25 cellular contexts compared by ENCODE assay signal in the genomic region with DNA sequence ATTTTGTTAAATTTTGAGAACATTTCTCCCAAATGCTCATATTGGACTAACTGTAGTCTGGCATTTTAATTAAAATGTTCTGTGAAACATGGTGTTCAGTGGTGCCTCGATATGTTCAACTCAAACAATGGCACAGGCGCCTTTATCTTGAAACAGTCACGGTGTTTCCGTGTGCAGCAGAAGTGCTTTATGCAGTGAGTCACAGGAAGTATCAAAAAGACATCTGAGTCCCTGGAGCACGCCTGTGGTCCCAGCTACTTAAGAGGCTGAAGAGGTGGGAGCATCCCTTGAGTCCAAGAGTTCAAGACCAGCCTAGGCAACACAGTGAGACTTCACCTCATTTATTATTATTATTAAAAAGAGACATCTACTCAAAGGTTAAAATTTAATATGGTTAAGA. TPM values are rescaled to one million over a fixed set of nuclear protein-coding genes. Genes with fewer than 3 reads are reported as not detected.
DNase-seq lines count a peak whose midpoint lies in the region; FAIRE-seq and TF ChIP-seq lines count a peak whose summit lies in the region.
"Had no signal": no experiment of that assay in that cellular context is flagged by ENCODE, and none has a peak within 500 bp of the region (broad histone marks: within the 10 kb centered on the region; RNA-seq: fewer than 3 reads in every experiment).

No MANE protein-coding gene starts in this region.

- no peak overlapping the region for H3K27ac ChIP-seq in brain microvascular endothelial cell
- no peak overlapping the region for H3K27ac ChIP-seq in ascending aorta

- H3K4me1 ChIP-seq in ascending aorta, result no peaks in the 10 kb centered on the region
- H3K4me1 ChIP-seq: HAP-1 had no signal

- H3K27me3 ChIP-seq in brain microvascular endothelial cell (replicated peaks) (no peaks in the 10 kb centered on the region), ascending aorta (no peaks in the 10 kb centered on the region)

- no peaks in the 10 kb centered on the region for H3K9me3 ChIP-seq in ascending aorta
- H3K9me3 ChIP-seq: HAP-1 had no signal

- intact Hi-C loops in ascending aorta (cut with DNase I), result no loop called here

- in situ Hi-C loops in brain microvascular endothelial cell (cut with HindIII; ENCODE audit: low pct_ligation_motif_present, low sequenced_read_pairs), result no loop called here

- no peak overlapping the region for H3K4me3 ChIP-seq in brain microvascular endothelial cell (ENCODE audit: low read depth, low read length)
- no peak overlapping the region for H3K4me3 ChIP-seq in ascending aorta
- H3K4me3 ChIP-seq: GM23338, HAP-1 had no signal

- DNase-seq in EH (ENCODE audit: low read depth) (peak; percentile 16), M059J (ENCODE audit: low read depth) (peak; percentile 66), brain microvascular endothelial cell (peak; percentile 14), RCC 7860 (ENCODE audit: low spot score) (no peak), ascending aorta (ENCODE audit: low spot score in 2 of 2) (no peak), SHP77 treated with DMSO at 0.1 percent for 48 hours (lab: John Stamatoyannopoulos, UW) (no peak), NCI-H1417 (lab: John Stamatoyannopoulos, UW) (no peak)
- DNase-seq: CD8-positive, alpha-beta memory T cell; DMS 273 treated with DMSO at 0.1 percent for 48 hours; DND-41; HFFc6; MV-4-11; NCI-H1105 treated with DMSO at 0.1 percent for 48 hours; NCI-H2029; NCI-H446; NCI-H524 treated with DMSO at 0.1 percent for 48 hours; NCI-H774; PC-3; Right ventricle myocardium superior; RPMI8226; T-cell had no signal

- FAIRE-seq in RCC 7860 (lab: Jason Lieb, UNC), result no peak
- FAIRE-seq: G401.6 had no signal

- no peaks in the 10 kb centered on the region for H3K36me3 ChIP-seq in brain microvascular endothelial cell (replicated peaks)
- H3K36me3 ChIP-seq in ascending aorta, result no peaks in the 10 kb centered on the region
- H3K36me3 ChIP-seq: HAP-1 had no signal

- TF ChIP-seq CTCF in brain microvascular endothelial cell (IDR thresholded peaks at IDR 0.05; ENCODE audit: low read depth, low read length, missing control alignments) (no peak), ascending aorta (IDR thresholded peaks at IDR 0.05) (no peak)

RNA-seq across cellular contexts. Expression of a gene that starts 52.2 kb away (rescaled TPM):
- 0.15 TPM in 1 of 2 replicates, not detected in the other for total RNA-seq in M059J (2014; rRNA removed; shearing (Covaris generic))
- not detected for total RNA-seq in ascending aorta
- total RNA-seq: A673; CD8-positive, alpha-beta memory T cell; PC-3; Right ventricle myocardium superior had no signal

Comparison
In these comparisons a context has a peak if more than half of its experiments do, and no peak if none do; other contexts are left out.
1. DNase-seq: peak in EH (single experiment), M059J (single experiment) and brain microvascular endothelial cell (single experiment); none in RCC 7860 (single experiment), ascending aorta (0 of 2), SHP77 treated with DMSO at 0.1 percent for 48 hours (single experiment) and NCI-H1417 (0 of 3).